9 cellular contexts compared by ENCODE assay signal in the genomic region with DNA sequence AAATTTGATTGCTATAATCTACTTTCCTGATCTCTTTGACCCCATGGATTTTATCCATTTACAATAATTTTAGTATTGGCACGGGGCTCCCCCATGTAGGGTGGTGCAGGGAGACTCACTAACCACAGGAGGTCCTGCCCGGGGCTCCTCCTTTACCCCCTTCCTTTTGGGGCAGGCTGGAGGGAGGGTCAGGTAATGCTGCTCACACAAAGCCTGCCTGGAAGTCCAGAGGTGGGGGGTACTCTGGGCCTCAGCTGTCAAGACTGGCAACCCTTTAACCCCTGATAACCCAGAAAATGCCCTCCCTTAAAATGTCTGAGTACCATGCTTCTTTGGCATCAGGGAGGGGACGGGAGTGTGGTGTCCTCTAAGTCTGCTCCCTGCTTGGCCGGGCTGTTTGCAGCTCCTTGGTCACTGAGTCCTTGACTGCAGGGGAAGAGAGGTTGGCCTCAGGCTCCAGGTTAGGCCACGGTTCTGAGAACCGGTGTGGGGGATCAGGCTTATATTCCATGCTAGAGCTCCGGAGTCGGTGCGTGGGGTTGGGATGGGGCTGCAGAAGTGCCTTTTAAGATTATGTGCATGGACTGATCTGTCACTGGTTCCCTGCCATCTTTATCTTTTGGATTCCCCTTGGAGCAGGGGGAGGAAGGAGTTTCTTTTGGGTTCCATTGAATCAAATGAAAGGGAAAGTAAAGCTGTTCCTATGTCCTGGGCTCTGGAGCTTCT. TPM values are rescaled to one million over a fixed set of nuclear protein-coding genes. Genes with fewer than 3 reads are reported as not detected.
"Had no signal": no experiment of that assay in that cellular context is flagged by ENCODE, and none has a peak within 500 bp of the region (broad histone marks: within the 10 kb centered on the region; RNA-seq: fewer than 3 reads in every experiment).

No MANE protein-coding gene starts in this region.

RNA-seq across cellular contexts. Expression of a gene that starts 28.9 kb away (rescaled TPM):
- total RNA-seq: cerebellum, dermis microvascular lymphatic vessel endothelial cell, glomerular endothelial cell, kidney, left ventricle myocardium inferior, lung microvascular endothelial cell, mesenteric fat pad, mesothelial cell of epicardium, myocyte had no signal
